2 cellular contexts compared by ENCODE assay signal in the genomic region with DNA sequence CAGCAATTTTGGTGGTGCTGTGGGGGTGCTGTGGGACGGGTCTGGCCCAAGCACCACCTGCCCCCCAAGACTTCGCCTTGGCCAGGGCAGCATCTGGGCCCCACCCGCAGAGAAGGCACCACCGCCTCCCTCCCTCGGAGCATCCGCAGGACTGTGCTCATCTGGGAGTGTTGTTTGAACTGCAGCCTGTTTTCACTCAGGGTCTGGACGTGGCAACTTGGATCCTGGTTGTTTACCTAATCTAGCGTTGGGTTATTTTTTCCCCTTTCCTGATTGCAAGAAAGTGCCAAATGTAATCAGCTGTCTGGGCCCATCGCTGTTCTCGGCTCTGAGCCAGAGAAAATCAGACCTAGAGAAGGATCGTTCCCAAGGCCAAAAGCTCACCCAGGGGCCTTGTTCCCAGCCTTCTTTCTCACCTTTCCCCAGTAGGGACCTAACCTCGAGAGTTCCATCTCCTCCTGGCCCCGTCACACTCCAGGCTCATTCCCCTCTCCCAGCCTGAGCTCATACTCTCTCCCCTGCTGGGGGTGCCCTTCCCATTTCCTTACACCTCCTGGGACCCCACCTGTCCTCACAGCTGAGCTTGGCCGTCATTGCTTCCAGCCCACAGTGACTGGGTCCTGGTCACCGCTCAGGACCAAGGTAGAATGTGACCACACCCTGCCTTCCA.
TF ChIP-seq lines count a peak whose summit lies in the region.

No MANE protein-coding gene starts in this region.

TF ChIP-seq in GM23338, 12 proteins besides CTCF, POLR2A, EP300 and RAD21:
- TF ChIP-seq ZNF462 (CRISPR knock-in tag; IDR thresholded peaks at IDR 0.05) (no peak), EZH2 (IDR thresholded peaks at IDR 0.05; ENCODE audit: low read depth, unreplicated experiment) (no peak)

TF ChIP-seq in H1, 55 proteins besides CTCF, POLR2A, EP300 and RAD21:
- TF ChIP-seq MAFK (IDR thresholded peaks at IDR 0.05; ENCODE audit: low read depth, low read length): no peak
- no peak for TF ChIP-seq TAF1 (IDR thresholded peaks at IDR 0.05; ENCODE audit: low read depth, low read length)
- TF ChIP-seq BACH1 (IDR thresholded peaks at IDR 0.05; ENCODE audit: low read length): no peak
- TF ChIP-seq EGR1 (IDR thresholded peaks at IDR 0.05; ENCODE audit: borderline replicate concordance, low read depth, low read length): no peak
- no peak for TF ChIP-seq KDM1A (IDR thresholded peaks at IDR 0.05; ENCODE audit: borderline replicate concordance, low read length)
- TF ChIP-seq RFX5 (IDR thresholded peaks at IDR 0.05; ENCODE audit: borderline replicate concordance, low read depth, low read length): no peak
- TF ChIP-seq SP2 (IDR thresholded peaks at IDR 0.05; ENCODE audit: low read length): no peak
- no peak for TF ChIP-seq SP4 (IDR thresholded peaks at IDR 0.05; ENCODE audit: low read length)
- no peak for TF ChIP-seq FOSL1 (IDR thresholded peaks at IDR 0.05; ENCODE audit: insufficient read depth, low read depth, low read length)
- TF ChIP-seq GABPA (IDR thresholded peaks at IDR 0.05; ENCODE audit: borderline replicate concordance, insufficient read depth, low read length): no peak
- no peak for TF ChIP-seq RNF2 (IDR thresholded peaks at IDR 0.05; ENCODE audit: borderline replicate concordance, low read depth, low read length, missing control alignments, poor library complexity, severe bottlenecking)
